ENCODE assay signal across 17 cellular contexts in the genomic region with DNA sequence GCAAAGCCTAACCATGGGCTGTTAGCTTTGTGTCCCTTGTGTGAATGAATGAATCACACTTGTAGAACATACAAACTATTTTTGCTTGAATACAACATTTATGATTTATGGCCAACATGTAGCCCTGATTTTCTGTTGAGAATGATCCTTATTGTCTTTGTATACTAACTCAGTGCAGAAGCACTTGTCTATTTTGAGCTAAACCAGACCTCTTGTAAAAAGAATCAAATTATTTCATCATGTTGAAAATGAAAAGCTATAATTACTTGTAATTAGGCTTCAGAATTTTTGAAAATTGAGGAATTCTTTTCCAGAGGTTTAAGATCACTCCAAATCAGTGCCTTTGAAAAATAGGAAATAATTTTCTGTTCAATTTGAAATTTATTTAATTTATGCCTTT.
"Had no signal": no experiment of that assay in that cellular context is flagged by ENCODE, and none has a peak within 500 bp of the region (broad histone marks: within the 10 kb centered on the region; RNA-seq: fewer than 3 reads in every experiment).

No MANE protein-coding gene starts in this region.

- H3K9me3 ChIP-seq: gastrocnemius medialis, neutrophil, ovary, prostate gland, tibial artery had no signal

- H3K27me3 ChIP-seq: gastrocnemius medialis, neutrophil, ovary, tibial artery had no signal

- DNase-seq: activated naive CD4-positive, alpha-beta T cell; activated naive CD8-positive, alpha-beta T cell treated with anti-CD3 and anti-CD28 coated beads for 36 hours; activated T-cell treated with anti-CD3 and anti-CD28 coated beads, Interleukin-2, amount 50 U/mL, for 1 hour; amniotic stem cell; endodermal cell; gastrocnemius medialis; left ventricle myocardium superior; midbrain; ovary; stimulated activated CD4-positive, alpha-beta T cell treated with anti-CD3 and anti-CD28 coated beads, Interleukin-4, amount 100 ng/mL, for 24 hours; stimulated activated naive CD8-positive, alpha-beta T cell treated with anti-CD3 and anti-CD28 coated beads, Interleukin-15, amount 100 ng/mL, for 72 hours; T-helper 1 cell; tibial artery had no signal

- H3K4me1 ChIP-seq: gastrocnemius medialis, prostate gland, tibial artery had no signal

- H3K4me3 ChIP-seq: coronary artery, gastrocnemius medialis, ovary, prostate gland, tibial artery had no signal

- H3K27ac ChIP-seq: coronary artery, epithelial cell of prostate, gastrocnemius medialis, neutrophil, ovary, prostate gland, tibial artery had no signal

- H3K36me3 ChIP-seq: gastrocnemius medialis, ovary, prostate gland had no signal
